Comparison of ENCODE assay signal across 2 cellular contexts in genomic region chr14:88929656-88930436, GRCh38.
TF ChIP-seq lines count a peak whose summit lies in the region.

No MANE protein-coding gene starts in this region.

TF ChIP-seq in GM23338, 12 proteins besides CTCF, POLR2A, EP300 and RAD21 (continued from another document):
- TF ChIP-seq ZNF462 (CRISPR knock-in tag; IDR thresholded peaks at IDR 0.05) (no peak), JUNB (IDR thresholded peaks at IDR 0.05; ENCODE audit: unreplicated experiment) (no peak), EZH2 (IDR thresholded peaks at IDR 0.05; ENCODE audit: low read depth, unreplicated experiment) (no peak), POLR2AphosphoS5 (IDR thresholded peaks at IDR 0.05; ENCODE audit: low read depth) (no peak), NANOG (IDR thresholded peaks at IDR 0.05; ENCODE audit: borderline replicate concordance) (no peak), REST (IDR thresholded peaks at IDR 0.05; ENCODE audit: unreplicated experiment) (no peak), EZH2phosphoT487 (IDR thresholded peaks at IDR 0.05; ENCODE audit: unreplicated experiment) (no peak), ZNF114 (CRISPR knock-in tag; IDR thresholded peaks at IDR 0.05) (no peak)
TF ChIP-seq in GM23338: peak in this region for 0.

TF ChIP-seq in SK-N-SH, 30 proteins besides CTCF, POLR2A, EP300 and RAD21 (continued from another document):
- TF ChIP-seq IRF3 (IDR thresholded peaks at IDR 0.05; ENCODE audit: low read depth, low read length) (no peak), NRF1 (IDR thresholded peaks at IDR 0.05; ENCODE audit: low read depth, low read length) (no peak)
